ENCODE assay signal across 9 cellular contexts in the genomic region with DNA sequence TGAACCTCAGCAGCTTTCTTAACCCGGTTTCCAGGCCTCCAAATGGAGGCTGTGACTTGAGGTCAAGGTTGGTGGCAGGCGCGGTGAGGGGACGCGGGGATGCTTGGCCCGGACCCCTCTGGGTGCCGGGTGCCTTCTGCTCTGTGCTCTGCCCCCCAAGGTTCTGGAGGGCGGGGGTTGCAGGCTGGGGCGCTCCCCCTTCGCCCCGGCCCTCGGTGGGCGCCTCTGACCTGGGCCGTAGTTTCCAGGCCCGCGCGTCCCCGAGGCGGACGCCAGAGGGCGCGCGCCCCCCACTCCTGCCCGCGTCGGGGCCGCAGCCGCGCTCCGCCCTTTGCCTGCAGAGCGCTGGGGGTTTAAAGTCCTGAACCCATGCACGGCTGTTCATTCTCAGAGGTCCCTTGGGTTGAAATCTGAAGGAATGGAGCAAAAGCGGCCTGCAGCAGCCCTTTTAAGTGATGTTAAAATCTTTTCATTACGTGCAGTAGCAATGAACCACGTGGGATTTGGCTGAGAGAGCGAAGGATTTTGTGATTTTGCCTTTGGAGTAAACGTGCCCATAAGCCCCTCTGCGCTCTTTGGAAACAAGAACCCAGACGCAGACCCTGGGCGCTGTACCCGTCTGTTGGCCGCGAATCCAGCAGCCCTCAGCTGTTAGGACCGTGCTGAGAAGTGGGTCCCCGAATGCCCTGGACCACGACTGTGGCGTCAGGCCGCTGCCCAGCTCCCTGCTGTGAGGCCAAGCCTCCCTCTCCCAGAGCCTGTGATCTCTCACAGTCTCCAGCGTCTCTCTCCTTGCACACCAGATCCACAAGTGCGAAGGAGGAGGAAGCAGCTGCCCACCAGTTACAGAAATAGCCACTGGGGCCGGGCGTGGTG.
DNase-seq lines count a peak whose midpoint lies in the region; ATAC-seq and TF ChIP-seq lines count a peak whose summit lies in the region.
"Had no signal": no experiment of that assay in that cellular context is flagged by ENCODE, and none has a peak within 500 bp of the region (broad histone marks: within the 10 kb centered on the region; RNA-seq: fewer than 3 reads in every experiment).

No MANE protein-coding gene starts in this region.

- peak; percentile 70 for ATAC-seq in mucosa of descending colon

- intact Hi-C loops in mucosa of descending colon (cut with DNase I, micrococcal nuclease) = no loop called here

- in situ Hi-C loops in G401 (cut with HindIII; ENCODE audit: low sequenced_read_pairs) = no loop called here

- no peaks in the 10 kb centered on the region for H3K4me1 ChIP-seq in mucosa of descending colon (ENCODE audit: low read depth)
- H3K4me1 ChIP-seq: SJSA1 had no signal

- TF ChIP-seq CTCF in GM20000 (IDR thresholded peaks at IDR 0.05; ENCODE audit: extremely low read depth, missing control alignments) = peak; percentile 95
- peak; percentile 65 for TF ChIP-seq CTCF in NB4 (IDR thresholded peaks at IDR 0.05; ENCODE audit: low read depth, low read length)
- peak; percentile 32 for TF ChIP-seq CTCF in choroid plexus epithelial cell (conservative IDR thresholded peaks at IDR 0.05; ENCODE audit: low read depth, low read length)
- TF ChIP-seq CTCF in mucosa of descending colon (IDR thresholded peaks at IDR 0.05) = peak; percentile 44

- no peak overlapping the region for H3K4me3 ChIP-seq in NB4 (ENCODE audit: low read depth, low read length)
- H3K4me3 ChIP-seq in choroid plexus epithelial cell (ENCODE audit: low read depth, low read length) = no peak overlapping the region
- no peak overlapping the region for H3K4me3 ChIP-seq in mucosa of descending colon
- H3K4me3 ChIP-seq: SJSA1 had no signal

- TF ChIP-seq POLR2A in NB4 (IDR thresholded peaks at IDR 0.05; ENCODE audit: extremely low read depth, insufficient read length) = no peak

- H3K9me3 ChIP-seq in mucosa of descending colon = no peaks in the 10 kb centered on the region
- H3K9me3 ChIP-seq: SJSA1 had no signal

- H3K36me3 ChIP-seq in mucosa of descending colon (ENCODE audit: low read depth) = no peaks in the 10 kb centered on the region
- H3K36me3 ChIP-seq: SJSA1 had no signal

- peak; percentile 28 for DNase-seq in G401 (ENCODE audit: low spot score)
- peak; percentile 87 for DNase-seq in GM20000 (ENCODE audit: low spot score)
- peak; percentile 58 for DNase-seq in NB4 (ENCODE audit: low read depth)
- DNase-seq in choroid plexus epithelial cell (ENCODE audit: low read depth) = peak; percentile 8
- DNase-seq in mucosa of descending colon = peak in 2 of 3 donors; percentile 9 to 33
- no peak for DNase-seq in A172 (ENCODE audit: low spot score)
- no peak for DNase-seq in activated CD4-positive, CD25-positive, alpha-beta regulatory T cell (lab: John Stamatoyannopoulos, UW)
- no peak for DNase-seq in activated gamma-delta T cell (lab: John Stamatoyannopoulos, UW)

Comparison
In these comparisons a context has a peak if more than half of its experiments do, and no peak if none do; other contexts are left out.
1. DNase-seq: peak in G401 (single experiment), GM20000 (single experiment), NB4 (single experiment), choroid plexus epithelial cell (single experiment) and mucosa of descending colon (2 of 3); none in A172 (single experiment), activated CD4-positive, CD25-positive, alpha-beta regulatory T cell (0 of 4) and activated gamma-delta T cell (single experiment).
2. CTCF ChIP-seq: peak in every context shown above with its lines; median percentile 95 in GM20000; 65 in NB4; 44 in mucosa of descending colon; 32 in choroid plexus epithelial cell.